ENCODE assay signal across 19 cellular contexts in the genomic region with DNA sequence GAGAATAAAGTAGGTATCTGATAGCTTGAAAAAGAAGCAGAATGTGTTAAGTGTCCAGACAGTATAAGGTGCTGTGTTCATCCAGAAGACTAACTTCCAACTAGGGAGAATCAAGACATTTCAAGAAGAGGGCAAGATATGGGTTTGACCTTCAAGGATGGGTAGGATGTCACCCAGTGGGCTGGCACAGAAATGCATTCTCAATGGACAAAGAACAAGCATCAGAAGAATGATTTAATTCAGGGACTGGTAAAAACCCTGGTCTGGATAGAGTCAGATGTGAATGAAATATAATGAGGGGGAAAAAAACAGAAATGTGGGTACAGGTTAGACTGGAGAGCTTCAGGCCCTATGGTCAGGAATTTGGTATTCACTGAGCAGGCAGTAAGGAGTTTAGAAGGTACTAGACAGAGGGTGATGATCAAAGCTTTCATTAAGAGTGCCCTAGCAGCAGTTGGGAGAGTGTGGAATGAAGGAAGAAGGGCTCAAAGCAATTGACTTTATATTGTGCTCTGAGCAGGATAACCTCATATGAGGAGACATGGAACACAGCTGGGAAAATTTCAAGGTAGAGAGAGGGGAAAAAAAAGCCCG.
DNase-seq lines count a peak whose midpoint lies in the region; TF ChIP-seq lines count a peak whose summit lies in the region.
"Had no signal": no experiment of that assay in that cellular context is flagged by ENCODE, and none has a peak within 500 bp of the region (broad histone marks: within the 10 kb centered on the region; RNA-seq: fewer than 3 reads in every experiment).

No MANE protein-coding gene starts in this region.

- peak overlapping the region; percentile 99 for H3K9ac ChIP-seq in KMS-11
- H3K9ac ChIP-seq in neural cell (ENCODE audit: low read length) = peak overlapping the region; percentile 92
- H3K9ac ChIP-seq: BLaER1 had no signal

- H3K27ac ChIP-seq in A673 (ENCODE audit: low read depth, low read length, poor library complexity, severe bottlenecking) (no peak overlapping the region), KMS-11 (peak overlapping the region; percentile 99), neural cell (ENCODE audit: low read length) (peak overlapping the region; percentile 99), uterus (no peak overlapping the region)
- H3K27ac ChIP-seq: BLaER1, breast epithelium, heart left ventricle, ovary, PC-9, SK-N-MC, thoracic aorta had no signal

- no peak for TF ChIP-seq EP300 in neural cell (conservative IDR thresholded peaks at IDR 0.05; ENCODE audit: poor library complexity, severe bottlenecking)

- no peaks in the 10 kb centered on the region for H3K9me2 ChIP-seq in neural cell (ENCODE audit: insufficient read depth, low read length)

- POLR2A ChIA-PET in A673 (lab: Charles Lee; ENCODE audit: low non-redundant PET) = no interaction called here

- TF ChIP-seq CTCF in A673 (conservative IDR thresholded peaks at IDR 0.05; ENCODE audit: low read depth, low read length) (no peak), KMS-11 (conservative IDR thresholded peaks at IDR 0.05; ENCODE audit: low read depth, low read length) (peak; percentile 21; the same call in 1 of the 2 replicates), brain (conservative IDR thresholded peaks at IDR 0.05) (no peak), neural cell (IDR thresholded peaks at IDR 0.05; ENCODE audit: poor library complexity, severe bottlenecking) (peak; percentile 56), uterus (IDR thresholded peaks at IDR 0.05) (no peak)

- peaks cover 11% of the 10 kb centered on the region for H3K27me3 Mint-ChIP-seq in brain

- H3K4me3 Mint-ChIP-seq in brain = peak overlapping the region; percentile 92 to 95 (median 94)

- H3K4me1 Mint-ChIP-seq in brain = peaks cover 58% of the 10 kb centered on the region

- BruUV-seq in A673 (replicated peaks; lab: Mats Ljungman, UMichigan) = no TSS peak

- H3K36me3 ChIP-seq in A673 (ENCODE audit: insufficient read depth, low read length, poor library complexity, severe bottlenecking) = no peaks in the 10 kb centered on the region
- H3K36me3 ChIP-seq in KMS-11 (ENCODE audit: insufficient read depth) = peaks cover 4% of the 10 kb centered on the region; the same call in 1 of the 2 replicates
- H3K36me3 ChIP-seq in neural cell (ENCODE audit: insufficient read depth, low read length) = no peaks in the 10 kb centered on the region
- no peaks in the 10 kb centered on the region for H3K36me3 ChIP-seq in uterus
- H3K36me3 ChIP-seq: BLaER1, breast epithelium, HAP-1, heart left ventricle, ovary, thoracic aorta had no signal

- H3K4me2 ChIP-seq in KMS-11 (peak overlapping the region; percentile 85), neural cell (ENCODE audit: low read length) (peak overlapping the region; percentile 87)
- H3K4me2 ChIP-seq: BLaER1, PC-9 had no signal

- H3F3A ChIP-seq in neural cell (ENCODE audit: insufficient read depth, low read length, poor library complexity, severe bottlenecking) = peaks cover 6% of the 10 kb centered on the region

- peak; percentile 50 for TF ChIP-seq RAD21 in neural cell (conservative IDR thresholded peaks at IDR 0.05)

- H3K4me1 ChIP-seq in A673 (ENCODE audit: insufficient read depth, low read length, poor library complexity, severe bottlenecking) = peaks cover 9% of the 10 kb centered on the region
- H3K4me1 ChIP-seq in KMS-11 (ENCODE audit: low read depth, poor library complexity, severe bottlenecking) = peaks cover 59% of the 10 kb centered on the region
- no peaks in the 10 kb centered on the region for H3K4me1 ChIP-seq in uterus
- H3K4me1 ChIP-seq: BLaER1, breast epithelium had no signal

- H3K9me3 Mint-ChIP-seq in brain = peaks cover 15 to 29% (median 21%) of the 10 kb centered on the region in 5 experiments

- H3K4me3 ChIP-seq in A673 (ENCODE audit: low read depth, low read length, poor library complexity, severe bottlenecking) = no peak overlapping the region
- H3K4me3 ChIP-seq in KMS-11 (IDR thresholded peaks at IDR 0.05; ENCODE audit: insufficient read depth, low read depth, low read length) = no peak overlapping the region
- peak overlapping the region; percentile 82 for H3K4me3 ChIP-seq in neural cell (ENCODE audit: low read length)
- H3K4me3 ChIP-seq in uterus = no peak overlapping the region
- H3K4me3 ChIP-seq: BLaER1, breast epithelium, HAP-1, ovary, PC-9, SK-N-MC, thoracic aorta had no signal

- H3K36me3 Mint-ChIP-seq in brain = peaks cover 28% of the 10 kb centered on the region

- H3K9me3 ChIP-seq in A673 (ENCODE audit: low read depth, low read length, poor library complexity, severe bottlenecking) (peaks cover 2% of the 10 kb centered on the region), neural cell (ENCODE audit: low read length) (peaks cover 13% of the 10 kb centered on the region), uterus (no peaks in the 10 kb centered on the region)
- H3K9me3 ChIP-seq: ovary, thoracic aorta had no signal

- in situ Hi-C loops in ACHN (cut with HindIII; ENCODE audit: low pct_ligation_motif_present, low pct_unique_long_range_greater_than_20kb, low sequenced_read_pairs) = no loop called here

- CTCF ChIA-PET in A673 (lab: Charles Lee) = no interaction called here

- intact Hi-C loops in A673 (cut with micrococcal nuclease; ENCODE audit: unreplicated experiment) (no loop called here), uterus (cut with DNase I; ENCODE audit: low total_unique reads) (no loop called here)

- H2AFZ ChIP-seq in KMS-11 (ENCODE audit: low read depth) = no peak overlapping the region
- no peak overlapping the region for H2AFZ ChIP-seq in neural cell (ENCODE audit: low read depth, low read length)
- H2AFZ ChIP-seq: PC-9 had no signal

- H3K27ac Mint-ChIP-seq in brain = peak overlapping the region; percentile 42 to 99 (median 83)

- DNase-seq in A673 (ENCODE audit: low spot score) (peak; percentile 4), ecto neural progenitor cell (ENCODE audit: low spot score) (no peak), uterus (no peak), ACHN (no peak)
- DNase-seq: activated naive CD4-positive, alpha-beta T cell; heart left ventricle; KBM-7; NCI-H774; ovary; PC-9; stimulated activated CD4-positive, alpha-beta T cell treated with anti-CD3 and anti-CD28 coated beads, Interleukin-4, amount 100 ng/mL, for 1 hour had no signal

- H3K27me3 ChIP-seq in A673 (replicated peaks; ENCODE audit: insufficient read depth, low read depth, low read length, poor library complexity) (no peaks in the 10 kb centered on the region), KMS-11 (ENCODE audit: insufficient read depth, low read depth) (no peaks in the 10 kb centered on the region), neural cell (ENCODE audit: insufficient read depth, low read depth, low read length) (no peaks in the 10 kb centered on the region), uterus (no peaks in the 10 kb centered on the region)
- H3K27me3 ChIP-seq: BLaER1, breast epithelium, heart left ventricle, ovary had no signal

- no peak for TF ChIP-seq POLR2A in uterus (IDR thresholded peaks at IDR 0.05)

- H3K79me2 ChIP-seq in KMS-11 (ENCODE audit: insufficient read depth, low read depth) (peaks cover 93% of the 10 kb centered on the region), neural cell (replicated peaks; ENCODE audit: insufficient read depth, low read length) (peaks cover 70% of the 10 kb centered on the region)

- no peaks in the 10 kb centered on the region for H4K20me1 ChIP-seq in KMS-11 (ENCODE audit: insufficient read depth)
- no peaks in the 10 kb centered on the region for H4K20me1 ChIP-seq in neural cell (ENCODE audit: insufficient read depth)
- H4K20me1 ChIP-seq: BLaER1 had no signal

TF ChIP-seq in neural cell, 6 proteins besides CTCF, POLR2A, EP300 and RAD21:
- peak; percentile 11 for TF ChIP-seq REST (IDR thresholded peaks at IDR 0.05; ENCODE audit: borderline replicate concordance)
- TF ChIP-seq TAF1 (IDR thresholded peaks at IDR 0.05; ENCODE audit: low read depth) = no peak
- TF ChIP-seq POLR2AphosphoS5 (IDR thresholded peaks at IDR 0.05) = no peak
- TF ChIP-seq SMC3 (conservative IDR thresholded peaks at IDR 0.05; ENCODE audit: poor library complexity) = peak; percentile 44

Comparison
In these comparisons a context has a peak if more than half of its experiments do, and no peak if none do; other contexts are left out.
1. H3K27ac ChIP-seq: peak in KMS-11 (single experiment) and neural cell (single experiment); none in A673 (single experiment) and uterus (0 of 2).
2. CTCF ChIP-seq: peak in KMS-11 (single experiment) and neural cell (single experiment); none in A673 (single experiment), brain (0 of 2) and uterus (0 of 4).